Comparison of ENCODE assay signal across 8 cellular contexts in the genomic region with DNA sequence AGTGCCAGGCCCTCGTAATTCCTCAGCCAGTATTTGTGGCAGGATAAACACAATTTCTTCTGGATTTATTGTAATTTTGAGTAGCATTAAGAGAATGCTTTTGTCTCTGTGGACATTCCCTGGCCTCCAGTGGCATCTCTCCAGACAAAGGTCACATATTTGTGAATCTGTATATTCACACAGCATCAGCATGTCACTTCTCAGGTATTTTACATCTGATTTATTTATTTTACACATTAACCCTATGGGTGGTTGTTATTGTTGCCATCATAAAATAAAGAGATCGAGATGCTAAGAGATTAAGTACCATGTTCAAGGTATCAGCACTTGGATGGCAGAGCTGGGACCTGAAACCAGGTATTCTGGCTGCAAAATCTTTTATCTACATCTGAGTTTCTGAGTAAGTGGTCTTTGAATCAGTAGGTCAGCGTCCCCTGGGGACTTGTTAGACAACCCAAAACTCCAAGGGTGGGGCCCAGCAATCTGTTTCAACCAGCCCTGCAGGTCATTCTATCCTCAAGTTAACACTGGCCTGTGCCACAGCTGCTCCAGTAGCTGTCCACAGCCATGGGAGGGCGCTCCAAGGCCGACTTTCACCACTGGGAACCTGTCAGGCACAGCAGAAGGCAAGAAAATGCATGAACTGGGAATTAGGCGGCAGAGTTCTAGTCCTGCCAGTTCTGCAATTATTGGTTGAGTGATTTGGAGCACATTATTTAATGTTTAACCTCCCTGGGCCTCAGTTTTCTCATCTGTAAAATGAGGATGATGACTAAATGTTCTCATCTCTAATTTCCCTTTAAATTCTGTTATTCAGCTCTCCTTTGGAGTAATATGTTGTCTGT. TPM values are rescaled to one million over a fixed set of nuclear protein-coding genes. Genes with fewer than 3 reads are reported as not detected.
DNase-seq lines count a peak whose midpoint lies in the region; ATAC-seq, FAIRE-seq and TF ChIP-seq lines count a peak whose summit lies in the region.

No MANE protein-coding gene starts in this region.

- TF ChIP-seq POLR2A in right lobe of liver (IDR thresholded peaks at IDR 0.05), result no peak

- WGBS in right lobe of liver (ENCODE audit: insufficient coverage, low coverage, low lambda C conversion rate, missing lambda C conversion rate), result 52% methylated on average over 5 of the region's 6 CpGs

- peak overlapping the region; percentile 88 to 94 (median 88) for H3K27ac ChIP-seq in right lobe of liver

- H3K4me3 ChIP-seq in choroid plexus epithelial cell (ENCODE audit: low read depth, low read length) (no peak overlapping the region), right lobe of liver (peak overlapping the region in 1 of 3 donors; percentile 42)

- H3K9me3 ChIP-seq in right lobe of liver, result no peaks in the 10 kb centered on the region

- no peaks in the 10 kb centered on the region for H3K27me3 ChIP-seq in right lobe of liver

- FAIRE-seq in GM18507 (lab: Jason Lieb, UNC), result no peak

- TF ChIP-seq CTCF in choroid plexus epithelial cell (conservative IDR thresholded peaks at IDR 0.05; ENCODE audit: low read depth, low read length) (peak; percentile 99), right lobe of liver (IDR thresholded peaks at IDR 0.05) (peak; percentile 75 to 86 (median 84))

- intact Hi-C loops in right lobe of liver (cut with DNase I), result no loop called here

- ATAC-seq in right lobe of liver, result peak; percentile 76 to 86 (median 80)
- ATAC-seq in HG02763 (IDR thresholded peaks at IDR 0.05; ENCODE audit: unreplicated experiment), result no peak

- H3K4me1 ChIP-seq in right lobe of liver, result peaks cover 0 to 40% (median 11%) of the 10 kb centered on the region in 4 donors

- H3K36me3 ChIP-seq in right lobe of liver, result no peaks in the 10 kb centered on the region

- DNase-seq in A172 (ENCODE audit: low spot score) (peak; percentile 80), GM18507 (ENCODE audit: extremely low spot score, insufficient read length, low read depth) (peak; percentile 43), NCI-H226 (peak; percentile 66), choroid plexus epithelial cell (ENCODE audit: low read depth) (peak; percentile 89), right lobe of liver (peak; percentile 82 to 88 (median 84))
- peak; percentile 44 for DNase-seq in activated CD4-positive, CD25-positive, alpha-beta regulatory T cell treated with anti-CD3 and anti-CD28 coated beads, Interleukin-2, amount 50 U/mL, for 16 hours (ENCODE audit: low read depth, low spot score)
- DNase-seq in stimulated activated CD8-positive, alpha-beta memory T cell treated with anti-CD3 and anti-CD28 coated beads, Interleukin-15, amount 100 ng/mL, for 1 hour (ENCODE audit: low read depth), result peak; percentile 41

RNA-seq across cellular contexts. Expression of a gene that starts 17.6 kb away (rescaled TPM):
- total RNA-seq in A172 (2014; rRNA removed; shearing (Covaris generic)), result 228 and 237 TPM in 2 replicates
- total RNA-seq in right lobe of liver, result 10 to 100 TPM; 28.9 to 63.4 (median 36.0) TPM
